ENCODE assay signal across 17 cellular contexts in genomic region chr20:31864521-31865400, GRCh38. TPM values are rescaled to one million over a fixed set of nuclear protein-coding genes. Genes with fewer than 3 reads are reported as not detected.
DNase-seq lines count a peak whose midpoint lies in the region; ATAC-seq and TF ChIP-seq lines count a peak whose summit lies in the region.
"Had no signal": no experiment of that assay in that cellular context is flagged by ENCODE, and none has a peak within 500 bp of the region (broad histone marks: within the 10 kb centered on the region; RNA-seq: fewer than 3 reads in every experiment).

No MANE protein-coding gene starts in this region.

- H3K27me3 Mint-ChIP-seq in WTC11 (ENCODE audit: low read depth): peaks cover 42% of the 10 kb centered on the region
- H3K27me3 Mint-ChIP-seq in endodermal cell (ENCODE audit: insufficient read depth): peaks cover 51% of the 10 kb centered on the region

- H3K4me1 ChIP-seq in endodermal cell (ENCODE audit: control insufficient read depth, insufficient read depth, low read length): no peaks in the 10 kb centered on the region

- no peaks in the 10 kb centered on the region for H3K36me3 ChIP-seq in endodermal cell (ENCODE audit: control insufficient read depth, insufficient read depth, low read length)

- WGBS in endodermal cell (ENCODE audit: insufficient coverage in 1 of 2, insufficient read length in 1 of 2), 2 experiments: 92 to 94% methylated on average over 11 to 12 of the region's 12 CpGs

- peaks cover 12% of the 10 kb centered on the region for H3K27me3 ChIP-seq in endodermal cell (ENCODE audit: control insufficient read depth, insufficient read depth, low read length, poor library complexity, severe bottlenecking)

- POLR2A ChIA-PET in WTC11 (lab: Charles Lee): interaction anchor here (0.5 kb wide), 1 partner anchor 487 kb away, joined by 3 read pairs; no protein-coding TSS in a partner anchor

- H3K36me3 Mint-ChIP-seq in WTC11: no peaks in the 10 kb centered on the region
- no peaks in the 10 kb centered on the region for H3K36me3 Mint-ChIP-seq in endodermal cell (ENCODE audit: low read depth)

- no peak for TF ChIP-seq CTCF in WTC11 (IDR thresholded peaks at IDR 0.05)
- TF ChIP-seq CTCF in endodermal cell (conservative IDR thresholded peaks at IDR 0.05): no peak

- no peaks in the 10 kb centered on the region for H3K9me3 Mint-ChIP-seq in WTC11
- H3K9me3 Mint-ChIP-seq in endodermal cell: no peaks in the 10 kb centered on the region

- no peak overlapping the region for H3K4me3 ChIP-seq in endodermal cell (ENCODE audit: low read length)

- H3K27ac Mint-ChIP-seq in WTC11: no peak overlapping the region
- no peak overlapping the region for H3K27ac Mint-ChIP-seq in endodermal cell

- no peak overlapping the region for H3K27ac ChIP-seq in endodermal cell (ENCODE audit: low read depth, low read length)
- H3K27ac ChIP-seq: KMS-11 had no signal

- no peak overlapping the region for H3K4me3 Mint-ChIP-seq in WTC11
- H3K4me3 Mint-ChIP-seq in endodermal cell: no peak overlapping the region

- H3K4me1 Mint-ChIP-seq in WTC11: peaks cover 23% of the 10 kb centered on the region
- H3K4me1 Mint-ChIP-seq in endodermal cell: peaks cover 11% of the 10 kb centered on the region

- CTCF ChIA-PET in WTC11 (lab: Charles Lee): interaction anchor here (1.1 to 1.4 kb wide), 4 partner anchors 12 to 87 kb away, joined by 3 to 7 read pairs (median 4); partner anchors contain the start of gene PDRG1

- peak; percentile 4 for DNase-seq in WTC11 (ENCODE audit: low spot score)
- peak; percentile 33 for DNase-seq in endodermal cell
- peak; percentile 43 for DNase-seq in sciatic nerve (ENCODE audit: low spot score)
- DNase-seq in NCI-H82 treated with DMSO at 0.1 percent for 48 hours (lab: John Stamatoyannopoulos, UW; ENCODE audit: unreplicated experiment): no peak
- no peak for DNase-seq in activated effector memory CD4-positive, alpha-beta T cell treated with Interleukin-2 at 50 U/mL for 16 hours
- DNase-seq: ACHN, COR-L47, DMS 273 treated with DMSO at 0.1 percent for 48 hours, DND-41, MV-4-11, NCI-H187, NCI-H226, NCI-H524, NCI-H82, RPMI8226, SIG-M5 had no signal

- H3K9ac ChIP-seq in endodermal cell (ENCODE audit: extremely low read depth, low read length, poor library complexity, severe bottlenecking): no peak overlapping the region
- H3K9ac ChIP-seq: KMS-11 had no signal

- intact Hi-C loops in sciatic nerve (cut with DNase I): no loop called here

- H3K9me3 ChIP-seq in endodermal cell (ENCODE audit: control insufficient read depth, low read length): no peaks in the 10 kb centered on the region

- ATAC-seq in WTC11: no peak
- no peak for ATAC-seq in sciatic nerve

TF ChIP-seq in WTC11, 78 proteins besides CTCF, POLR2A, EP300 and RAD21:
- TF ChIP-seq NFYB (CRISPR knock-in tag; conservative IDR thresholded peaks at IDR 0.05; ENCODE audit: low read depth) (no peak), JAZF1 (CRISPR knock-in tag; IDR thresholded peaks at IDR 0.05) (no peak), ZNF263 (CRISPR knock-in tag; IDR thresholded peaks at IDR 0.05; ENCODE audit: low read depth) (no peak), SMAD4 (CRISPR knock-in tag; IDR thresholded peaks at IDR 0.05) (no peak), ATF1 (CRISPR knock-in tag; IDR thresholded peaks at IDR 0.05) (no peak), KAT7 (CRISPR knock-in tag; IDR thresholded peaks at IDR 0.05; ENCODE audit: borderline replicate concordance) (no peak), CREM (CRISPR knock-in tag; IDR thresholded peaks at IDR 0.05) (no peak), RORB (CRISPR knock-in tag; IDR thresholded peaks at IDR 0.05) (no peak), MXD4 (CRISPR knock-in tag; IDR thresholded peaks at IDR 0.05; ENCODE audit: borderline replicate concordance) (no peak), ZNF232 (CRISPR knock-in tag; IDR thresholded peaks at IDR 0.05) (no peak), SMAD3 (CRISPR knock-in tag; IDR thresholded peaks at IDR 0.05; ENCODE audit: borderline replicate concordance) (no peak), JUN (CRISPR knock-in tag; IDR thresholded peaks at IDR 0.05) (no peak), FOXJ3 (CRISPR knock-in tag; IDR thresholded peaks at IDR 0.05; ENCODE audit: borderline replicate concordance) (no peak), PREB (CRISPR knock-in tag; IDR thresholded peaks at IDR 0.05; ENCODE audit: borderline replicate concordance) (no peak), TP53 (CRISPR knock-in tag; IDR thresholded peaks at IDR 0.05) (no peak), ARID4B (CRISPR knock-in tag; IDR thresholded peaks at IDR 0.05; ENCODE audit: borderline replicate concordance) (no peak)
TF ChIP-seq in WTC11: peak in this region for 0.

RNA-seq across cellular contexts. Expression of gene DUSP15, which starts 5.6 kb away (rescaled TPM):
- total RNA-seq in WTC11 (2021): 1.7 to 2.4 TPM (median 2.0 TPM) in 3 replicates
- total RNA-seq in endodermal cell: 1 to 10 TPM; 3.8 to 7.2 TPM
- polyA plus RNA-seq in endodermal cell (2013, experiment 1 of 2): 7.3 TPM
- 7.6 TPM for polyA plus RNA-seq in endodermal cell (2013, experiment 2 of 2)
- 49.5 TPM for total RNA-seq in sciatic nerve

RNA-seq across cellular contexts. Expression of gene TTLL9, which starts 5.7 kb away (rescaled TPM):
- total RNA-seq in WTC11 (2021) (0.39 TPM in 1 of 3 replicates, not detected in the others), endodermal cell (under 1 TPM; 0.29 to 0.51 TPM), sciatic nerve (7.1 TPM)
- 1.00 TPM for polyA plus RNA-seq in endodermal cell (2013, experiment 1 of 2)
- 1.2 TPM for polyA plus RNA-seq in endodermal cell (2013, experiment 2 of 2)

RNA-seq across cellular contexts. Expression of gene FOXS1, which starts 19.4 kb away (rescaled TPM):
- not detected in 3 replicates for total RNA-seq in WTC11 (2021)
- total RNA-seq in endodermal cell: not detected
- 2.3 TPM for polyA plus RNA-seq in endodermal cell (2013, experiment 1 of 2)
- polyA plus RNA-seq in endodermal cell (2013, experiment 2 of 2): 3.3 TPM
- total RNA-seq in sciatic nerve: 25.0 TPM

RNA-seq across cellular contexts. Expression of gene MYLK2, which starts 45.6 kb away (rescaled TPM):
- total RNA-seq in WTC11 (2021) (0.11 to 0.28 TPM in 2 of 3 replicates, not detected in the other), endodermal cell (under 1 TPM; 0.20 to 0.29 TPM), sciatic nerve (0.27 TPM)
- 0.39 TPM for polyA plus RNA-seq in endodermal cell (2013, experiment 1 of 2)
- polyA plus RNA-seq in endodermal cell (2013, experiment 2 of 2): 0.37 TPM

Comparison
In these comparisons a context has a peak if more than half of its experiments do, and no peak if none do; other contexts are left out.
1. DNase-seq: peak in WTC11 (single experiment), endodermal cell (single experiment) and sciatic nerve (single experiment); none in NCI-H82 treated with DMSO at 0.1 percent for 48 hours (single experiment) and activated effector memory CD4-positive, alpha-beta T cell treated with Interleukin-2 at 50 U/mL for 16 hours (single experiment).
2. RNA of gene FOXS1, which starts 19.4 kb away (total RNA-seq): 25.0 TPM in sciatic nerve (single experiment); not detected in WTC11 and not detected in endodermal cell; every median in the first group is over 10 times any median in the second.